In the genomic region with DNA sequence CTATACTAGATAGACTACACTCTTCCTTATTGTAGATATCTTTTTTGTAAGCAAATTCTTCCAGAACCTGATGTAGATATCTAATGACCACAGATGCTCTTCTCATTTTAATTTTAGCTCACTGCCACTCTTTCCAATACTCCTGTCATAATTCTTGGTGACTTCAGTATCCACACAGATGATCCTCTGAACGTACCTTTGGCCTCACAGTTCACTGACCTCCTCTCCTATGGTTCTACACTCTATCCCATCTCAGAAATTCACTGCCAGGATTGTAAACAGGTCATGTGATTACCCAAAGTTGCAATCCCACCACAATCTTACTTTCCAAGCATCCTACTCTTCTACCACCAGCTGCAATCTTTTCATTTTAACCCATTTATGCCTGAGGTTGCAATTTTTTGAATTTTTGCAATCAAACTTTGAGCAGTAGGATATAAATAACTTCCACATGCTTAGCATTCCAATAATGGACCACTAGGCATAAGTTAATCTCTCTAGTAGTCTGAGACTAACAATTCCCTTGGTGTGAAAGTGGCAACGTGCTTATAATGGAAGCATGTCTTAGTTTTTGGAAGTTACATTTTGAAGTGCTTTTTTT, we compare ENCODE assay signal across 2 cellular contexts.
TF ChIP-seq lines count a peak whose summit lies in the region.

No MANE protein-coding gene starts in this region.

TF ChIP-seq in IMR-90, 13 proteins besides CTCF, POLR2A, EP300 and RAD21:
- TF ChIP-seq MAFK (IDR thresholded peaks at IDR 0.05; ENCODE audit: low read depth, low read length) (0 out of 2 replicates have a peak, but pooled peaks have one; percentile 26), CEBPB (IDR thresholded peaks at IDR 0.05; ENCODE audit: low read depth, low read length) (no peak)

TF ChIP-seq in HepG2, 621 proteins besides CTCF, POLR2A, EP300 and RAD21:
- TF ChIP-seq, protein P1, sequence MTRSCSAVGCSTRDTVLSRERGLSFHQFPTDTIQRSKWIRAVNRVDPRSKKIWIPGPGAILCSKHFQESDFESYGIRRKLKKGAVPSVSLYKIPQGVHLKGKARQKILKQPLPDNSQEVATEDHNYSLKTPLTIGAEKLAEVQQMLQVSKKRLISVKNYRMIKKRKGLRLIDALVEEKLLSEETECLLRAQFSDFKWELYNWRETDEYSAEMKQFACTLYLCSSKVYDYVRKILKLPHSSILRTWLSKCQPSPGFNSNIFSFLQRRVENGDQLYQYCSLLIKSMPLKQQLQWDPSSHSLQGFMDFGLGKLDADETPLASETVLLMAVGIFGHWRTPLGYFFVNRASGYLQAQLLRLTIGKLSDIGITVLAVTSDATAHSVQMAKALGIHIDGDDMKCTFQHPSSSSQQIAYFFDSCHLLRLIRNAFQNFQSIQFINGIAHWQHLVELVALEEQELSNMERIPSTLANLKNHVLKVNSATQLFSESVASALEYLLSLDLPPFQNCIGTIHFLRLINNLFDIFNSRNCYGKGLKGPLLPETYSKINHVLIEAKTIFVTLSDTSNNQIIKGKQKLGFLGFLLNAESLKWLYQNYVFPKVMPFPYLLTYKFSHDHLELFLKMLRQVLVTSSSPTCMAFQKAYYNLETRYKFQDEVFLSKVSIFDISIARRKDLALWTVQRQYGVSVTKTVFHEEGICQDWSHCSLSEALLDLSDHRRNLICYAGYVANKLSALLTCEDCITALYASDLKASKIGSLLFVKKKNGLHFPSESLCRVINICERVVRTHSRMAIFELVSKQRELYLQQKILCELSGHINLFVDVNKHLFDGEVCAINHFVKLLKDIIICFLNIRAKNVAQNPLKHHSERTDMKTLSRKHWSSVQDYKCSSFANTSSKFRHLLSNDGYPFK (CRISPR knock-in tag; IDR thresholded peaks at IDR 0.05; ENCODE audit: borderline replicate concordance) = no peak
- TF ChIP-seq MAFK (conservative IDR thresholded peaks at IDR 0.05 in 1 of 2, IDR thresholded peaks at IDR 0.05 in 1 of 2; ENCODE audit: low read length in 2 of 2) (peak; percentile 54 to 65; a peak in 3 of 4 replicates), MIER2 (CRISPR knock-in tag; IDR thresholded peaks at IDR 0.05) (no peak), SALL1 (CRISPR knock-in tag; IDR thresholded peaks at IDR 0.05) (no peak), ZNF780A (CRISPR knock-in tag; IDR thresholded peaks at IDR 0.05) (no peak), MAFF (IDR thresholded peaks at IDR 0.05; ENCODE audit: low read depth, low read length) (peak; percentile 47; the same call in 1 of the 2 replicates), ARID2 (CRISPR knock-in tag; IDR thresholded peaks at IDR 0.05; ENCODE audit: borderline replicate concordance) (no peak), ZNF746 (CRISPR knock-in tag; IDR thresholded peaks at IDR 0.05) (no peak), TCF7L2 (IDR thresholded peaks at IDR 0.05; ENCODE audit: low read depth, low read length) (no peak), ZNF660 (CRISPR knock-in tag; IDR thresholded peaks at IDR 0.05; ENCODE audit: borderline replicate concordance, low read depth) (no peak), POLR2AphosphoS5 (IDR thresholded peaks at IDR 0.05; ENCODE audit: low read depth, low read length) (0 out of 2 replicates have a peak, but pooled peaks have one; percentile 22), PHF8 (CRISPR knock-in tag; IDR thresholded peaks at IDR 0.05) (no peak), ISX (CRISPR knock-in tag; conservative IDR thresholded peaks at IDR 0.05) (no peak), CENPX (CRISPR knock-in tag; IDR thresholded peaks at IDR 0.05) (no peak), ZNF143 (CRISPR knock-in tag; IDR thresholded peaks at IDR 0.05) (no peak), ZC3H4 (CRISPR knock-in tag; IDR thresholded peaks at IDR 0.05; ENCODE audit: borderline replicate concordance) (no peak)
- TF ChIP-seq, protein P2, sequence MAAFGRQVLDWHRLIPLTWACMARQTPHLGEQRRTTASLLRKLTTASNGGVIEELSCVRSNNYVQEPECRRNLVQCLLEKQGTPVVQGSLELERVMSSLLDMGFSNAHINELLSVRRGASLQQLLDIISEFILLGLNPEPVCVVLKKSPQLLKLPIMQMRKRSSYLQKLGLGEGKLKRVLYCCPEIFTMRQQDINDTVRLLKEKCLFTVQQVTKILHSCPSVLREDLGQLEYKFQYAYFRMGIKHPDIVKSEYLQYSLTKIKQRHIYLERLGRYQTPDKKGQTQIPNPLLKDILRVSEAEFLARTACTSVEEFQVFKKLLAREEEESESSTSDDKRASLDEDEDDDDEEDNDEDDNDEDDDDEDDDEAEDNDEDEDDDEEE (CRISPR knock-in tag; IDR thresholded peaks at IDR 0.05) = no peak
- TF ChIP-seq, protein P3, sequence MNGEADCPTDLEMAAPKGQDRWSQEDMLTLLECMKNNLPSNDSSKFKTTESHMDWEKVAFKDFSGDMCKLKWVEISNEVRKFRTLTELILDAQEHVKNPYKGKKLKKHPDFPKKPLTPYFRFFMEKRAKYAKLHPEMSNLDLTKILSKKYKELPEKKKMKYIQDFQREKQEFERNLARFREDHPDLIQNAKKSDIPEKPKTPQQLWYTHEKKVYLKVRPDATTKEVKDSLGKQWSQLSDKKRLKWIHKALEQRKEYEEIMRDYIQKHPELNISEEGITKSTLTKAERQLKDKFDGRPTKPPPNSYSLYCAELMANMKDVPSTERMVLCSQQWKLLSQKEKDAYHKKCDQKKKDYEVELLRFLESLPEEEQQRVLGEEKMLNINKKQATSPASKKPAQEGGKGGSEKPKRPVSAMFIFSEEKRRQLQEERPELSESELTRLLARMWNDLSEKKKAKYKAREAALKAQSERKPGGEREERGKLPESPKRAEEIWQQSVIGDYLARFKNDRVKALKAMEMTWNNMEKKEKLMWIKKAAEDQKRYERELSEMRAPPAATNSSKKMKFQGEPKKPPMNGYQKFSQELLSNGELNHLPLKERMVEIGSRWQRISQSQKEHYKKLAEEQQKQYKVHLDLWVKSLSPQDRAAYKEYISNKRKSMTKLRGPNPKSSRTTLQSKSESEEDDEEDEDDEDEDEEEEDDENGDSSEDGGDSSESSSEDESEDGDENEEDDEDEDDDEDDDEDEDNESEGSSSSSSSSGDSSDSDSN (CRISPR knock-in tag; IDR thresholded peaks at IDR 0.05) = no peak
- TF ChIP-seq, protein P4, sequence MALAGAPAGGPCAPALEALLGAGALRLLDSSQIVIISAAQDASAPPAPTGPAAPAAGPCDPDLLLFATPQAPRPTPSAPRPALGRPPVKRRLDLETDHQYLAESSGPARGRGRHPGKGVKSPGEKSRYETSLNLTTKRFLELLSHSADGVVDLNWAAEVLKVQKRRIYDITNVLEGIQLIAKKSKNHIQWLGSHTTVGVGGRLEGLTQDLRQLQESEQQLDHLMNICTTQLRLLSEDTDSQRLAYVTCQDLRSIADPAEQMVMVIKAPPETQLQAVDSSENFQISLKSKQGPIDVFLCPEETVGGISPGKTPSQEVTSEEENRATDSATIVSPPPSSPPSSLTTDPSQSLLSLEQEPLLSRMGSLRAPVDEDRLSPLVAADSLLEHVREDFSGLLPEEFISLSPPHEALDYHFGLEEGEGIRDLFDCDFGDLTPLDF (CRISPR knock-in tag; IDR thresholded peaks at IDR 0.05) = no peak
